In genomic region chr17:31312223-31312622, GRCh38 we compare ENCODE assay signal across 13 cellular contexts. TPM values are rescaled to one million over a fixed set of nuclear protein-coding genes. Genes with fewer than 3 reads are reported as not detected.
DNase-seq lines count a peak whose midpoint lies in the region; ATAC-seq and TF ChIP-seq lines count a peak whose summit lies in the region.
"Not testable (repeated sequence)": the region's sequence is repeated elsewhere in the genome, so short reads cannot be mapped to it uniquely, and the experiment has no call there.
"Had no signal": no experiment of that assay in that cellular context is flagged by ENCODE, and none has a peak within 500 bp of the region (broad histone marks: within the 10 kb centered on the region; RNA-seq: fewer than 3 reads in every experiment).

No MANE protein-coding gene starts in this region.

- peaks cover 15% of the 10 kb centered on the region for H3K36me3 ChIP-seq in BLaER1
- peaks cover 15% of the 10 kb centered on the region for H3K36me3 ChIP-seq in OCI-LY3 (replicated peaks; ENCODE audit: low read depth, low read length)

- POLR2A ChIA-PET in activated CD4-positive, alpha-beta T cell treated with anti-CD3 and anti-CD28 coated beads, Interleukin-2, amount 10 ng/mL, durations not matched to agents 7 days and 5 days (lab: Charles Lee) = interaction anchor here (0.6 to 2.5 kb wide), 3 partner anchors 7 to 46 kb away, joined by 3 to 26 read pairs (median 8); partner anchors contain the start of gene EVI2A

- intact Hi-C loops in activated T-helper 2 cell treated with anti-CD3 and anti-CD28 coated beads, Interferon-gamma antibody, Interleukin-2, Interleukin-4, amounts not matched to agents 10 μg/mL and 5 μg/mL and 100 μg/mL, durations not matched to agents 14 hours and 24 hours and 36 hours (cut with micrococcal nuclease) = loop anchor here (5.0 kb wide), 3 partner anchors 180 to 490 kb away; partner anchors contain the start of gene CRLF3
- intact Hi-C loops in dorsolateral prefrontal cortex (cut with DNase I) = not testable (repeated sequence)

- H3K79me2 ChIP-seq in OCI-LY3 (ENCODE audit: low read length) = peaks cover 90% of the 10 kb centered on the region

- H3K4me2 ChIP-seq in BLaER1 (peak overlapping the region; percentile 86), OCI-LY3 (ENCODE audit: low read length) (peak overlapping the region; percentile 96)

- peak overlapping the region; percentile 79 for H3K9ac ChIP-seq in BLaER1
- peak overlapping the region; percentile 97 for H3K9ac ChIP-seq in OCI-LY3 (ENCODE audit: low read length)

- H3K27ac ChIP-seq in BLaER1 (peak overlapping the region; percentile 95), OCI-LY3 (ENCODE audit: low read length) (peak overlapping the region; percentile 98), dorsolateral prefrontal cortex (peak overlapping the region in 29 of 59 donors; percentile 1 to 96 (median 56))

- CTCF ChIA-PET in activated CD4-positive, alpha-beta T cell treated with anti-CD3 and anti-CD28 coated beads, Interleukin-2, amount 10 ng/mL, durations not matched to agents 7 days and 5 days (lab: Charles Lee) = interaction anchor here (1.0 kb wide), 1 partner anchor 12 kb away, joined by 3 read pairs; no protein-coding TSS in a partner anchor

- peak; percentile 34 for TF ChIP-seq CTCF in GM13977 (IDR thresholded peaks at IDR 0.05; ENCODE audit: extremely low read depth, insufficient read depth, missing control alignments)
- not testable (repeated sequence) for TF ChIP-seq CTCF in OCI-LY3 (IDR thresholded peaks at IDR 0.05; ENCODE audit: low read depth, low read length); dorsolateral prefrontal cortex (IDR thresholded peaks at IDR 0.05 in 54 of 56, conservative IDR thresholded peaks at IDR 0.05 in 2 of 56; ENCODE audit: low read depth in 1 of 56, partially characterized antibody in 56 of 56)

- not testable (repeated sequence) for H3K27me3 ChIP-seq in BLaER1; OCI-LY3 (ENCODE audit: low read depth, low read length); dorsolateral prefrontal cortex

- H3K9me3 ChIP-seq in BLaER1; OCI-LY3 (ENCODE audit: insufficient read depth, low read length): not testable (repeated sequence)

- peaks cover 82% of the 10 kb centered on the region for H3K4me1 ChIP-seq in BLaER1
- peaks cover 78% of the 10 kb centered on the region for H3K4me1 ChIP-seq in OCI-LY3 (ENCODE audit: low read length)

- H3K27me3 Mint-ChIP-seq in activated CD4-positive, alpha-beta T cell treated with anti-CD3 and anti-CD28 coated beads, Interleukin-2, amount 10 ng/mL, durations not matched to agents 7 days and 5 days; activated T-helper 2 cell treated with anti-CD3 and anti-CD28 coated beads, Interferon-gamma antibody, Interleukin-2, Interleukin-4, amounts not matched to agents 10 μg/mL and 5 μg/mL and 100 μg/mL, durations not matched to agents 14 hours and 24 hours and 36 hours (ENCODE audit: low read depth); naive B cell; stimulated activated memory B cell treated with anti-CD40 and anti-IgM and Interleukin-4, amounts not matched to agents 10 μg/mL and 1 μg/mL and 100 μg/mL, for 72 hours: not testable (repeated sequence)

- H3K27ac Mint-ChIP-seq in activated CD4-positive, alpha-beta T cell treated with anti-CD3 and anti-CD28 coated beads, Interleukin-2, amount 10 ng/mL, durations not matched to agents 7 days and 5 days = peak overlapping the region; percentile 94
- peak overlapping the region; percentile 91 for H3K27ac Mint-ChIP-seq in activated T-helper 2 cell treated with anti-CD3 and anti-CD28 coated beads, Interferon-gamma antibody, Interleukin-2, Interleukin-4, amounts not matched to agents 10 μg/mL and 5 μg/mL and 100 μg/mL, durations not matched to agents 14 hours and 24 hours and 36 hours
- H3K27ac Mint-ChIP-seq in naive B cell = peak overlapping the region in 5 of 6 donors; percentile 70 to 94 (median 92)
- peak overlapping the region; percentile 85 for H3K27ac Mint-ChIP-seq in stimulated activated memory B cell treated with anti-CD40 and anti-IgM and Interleukin-4, amounts not matched to agents 10 μg/mL and 1 μg/mL and 100 μg/mL, for 72 hours

- H3K9me3 Mint-ChIP-seq in activated CD4-positive, alpha-beta T cell treated with anti-CD3 and anti-CD28 coated beads, Interleukin-2, amount 10 ng/mL, durations not matched to agents 7 days and 5 days; activated T-helper 2 cell treated with anti-CD3 and anti-CD28 coated beads, Interferon-gamma antibody, Interleukin-2, Interleukin-4, amounts not matched to agents 10 μg/mL and 5 μg/mL and 100 μg/mL, durations not matched to agents 14 hours and 24 hours and 36 hours; naive B cell; stimulated activated memory B cell treated with anti-CD40 and anti-IgM and Interleukin-4, amounts not matched to agents 10 μg/mL and 1 μg/mL and 100 μg/mL, for 72 hours: not testable (repeated sequence)

- H3K4me1 Mint-ChIP-seq in activated CD4-positive, alpha-beta T cell treated with anti-CD3 and anti-CD28 coated beads, Interleukin-2, amount 10 ng/mL, durations not matched to agents 7 days and 5 days = peaks cover 54% of the 10 kb centered on the region
- peaks cover 58% of the 10 kb centered on the region for H3K4me1 Mint-ChIP-seq in activated T-helper 2 cell treated with anti-CD3 and anti-CD28 coated beads, Interferon-gamma antibody, Interleukin-2, Interleukin-4, amounts not matched to agents 10 μg/mL and 5 μg/mL and 100 μg/mL, durations not matched to agents 14 hours and 24 hours and 36 hours (ENCODE audit: low read depth)
- peaks cover 32 to 62% (median 47%) of the 10 kb centered on the region in 3 donors for H3K4me1 Mint-ChIP-seq in naive B cell
- peaks cover 44% of the 10 kb centered on the region for H3K4me1 Mint-ChIP-seq in stimulated activated memory B cell treated with anti-CD40 and anti-IgM and Interleukin-4, amounts not matched to agents 10 μg/mL and 1 μg/mL and 100 μg/mL, for 72 hours

- peaks cover 49% of the 10 kb centered on the region for H3K36me3 Mint-ChIP-seq in activated CD4-positive, alpha-beta T cell treated with anti-CD3 and anti-CD28 coated beads, Interleukin-2, amount 10 ng/mL, durations not matched to agents 7 days and 5 days (ENCODE audit: low read depth)
- peaks cover 39% of the 10 kb centered on the region for H3K36me3 Mint-ChIP-seq in activated T-helper 2 cell treated with anti-CD3 and anti-CD28 coated beads, Interferon-gamma antibody, Interleukin-2, Interleukin-4, amounts not matched to agents 10 μg/mL and 5 μg/mL and 100 μg/mL, durations not matched to agents 14 hours and 24 hours and 36 hours (ENCODE audit: low read depth)
- H3K36me3 Mint-ChIP-seq in naive B cell = peaks cover 0 to 10% of the 10 kb centered on the region in 2 donors
- H3K36me3 Mint-ChIP-seq in stimulated activated memory B cell treated with anti-CD40 and anti-IgM and Interleukin-4, amounts not matched to agents 10 μg/mL and 1 μg/mL and 100 μg/mL, for 72 hours = peaks cover 20% of the 10 kb centered on the region

- not testable (repeated sequence) for H2AFZ ChIP-seq in OCI-LY3 (ENCODE audit: low read depth, low read length)

- not testable (repeated sequence) for H4K20me1 ChIP-seq in BLaER1; OCI-LY3 (ENCODE audit: insufficient read depth, low read length)

- ATAC-seq in naive B cell (ENCODE audit: low read depth in 2 of 2); stimulated activated memory B cell treated with anti-CD40 and anti-IgM and Interleukin-4, amounts not matched to agents 10 μg/mL and 1 μg/mL and 100 μg/mL, for 72 hours: not testable (repeated sequence)

- in situ Hi-C loops in GM13977 (cut with MboI; ENCODE audit: low pct_unique_long_range_greater_than_20kb, low sequenced_read_pairs, unreplicated experiment) = not testable (repeated sequence)

- H3K4me3 ChIP-seq in BLaER1 = peak overlapping the region; percentile 66
- H3K4me3 ChIP-seq in OCI-LY3 (ENCODE audit: low read length) = peak overlapping the region; percentile 82
- peak overlapping the region in 37 of 59 donors; percentile 0 to 55 (median 21) for H3K4me3 ChIP-seq in dorsolateral prefrontal cortex

- peak overlapping the region; percentile 85 for H3K4me3 Mint-ChIP-seq in activated CD4-positive, alpha-beta T cell treated with anti-CD3 and anti-CD28 coated beads, Interleukin-2, amount 10 ng/mL, durations not matched to agents 7 days and 5 days
- peak overlapping the region; percentile 86 for H3K4me3 Mint-ChIP-seq in activated T-helper 2 cell treated with anti-CD3 and anti-CD28 coated beads, Interferon-gamma antibody, Interleukin-2, Interleukin-4, amounts not matched to agents 10 μg/mL and 5 μg/mL and 100 μg/mL, durations not matched to agents 14 hours and 24 hours and 36 hours (ENCODE audit: low read depth)
- peak overlapping the region; percentile 72 to 99 (median 94) for H3K4me3 Mint-ChIP-seq in naive B cell
- peak overlapping the region; percentile 95 for H3K4me3 Mint-ChIP-seq in stimulated activated memory B cell treated with anti-CD40 and anti-IgM and Interleukin-4, amounts not matched to agents 10 μg/mL and 1 μg/mL and 100 μg/mL, for 72 hours

- DNase-seq in GM13977 (ENCODE audit: low spot score); activated T-helper 2 cell treated with anti-CD3 and anti-CD28 coated beads, Interferon-gamma antibody, Interleukin-2, Interleukin-4, amounts not matched to agents 10 μg/mL and 5 μg/mL and 100 μg/mL, durations not matched to agents 14 hours and 24 hours and 36 hours (ENCODE audit: low spot score); dorsolateral prefrontal cortex; naive B cell: not testable (repeated sequence)
- DNase-seq in activated CD4-positive, alpha-beta T cell treated with anti-CD3 and anti-CD28 coated beads, Interleukin-2, amount 10 ng/mL, durations not matched to agents 7 days and 5 days = peak; percentile 59

RNA-seq across cellular contexts. Expression of gene EVI2B, which starts 1.6 kb away (rescaled TPM):
- 100 to 1,000 TPM in 1 of 2 experiments, 10 to 100 TPM in 1; 74.9 to 102 TPM for total RNA-seq in activated CD4-positive, alpha-beta T cell treated with anti-CD3 and anti-CD28 coated beads, Interleukin-2, amount 10 ng/mL, durations not matched to agents 7 days and 5 days
- 13.0 and 13.9 TPM in 2 replicates for total RNA-seq in activated T-helper 2 cell treated with anti-CD3 and anti-CD28 coated beads, Interferon-gamma antibody, Interleukin-2, Interleukin-4, amounts not matched to agents 10 μg/mL and 5 μg/mL and 100 μg/mL, durations not matched to agents 14 hours and 24 hours and 36 hours
- 10 to 100 TPM in 16 of 120 experiments, 1 to 10 TPM in 103, under 1 TPM in 1; 0.97 to 17.5 (median 5.9) TPM for total RNA-seq in dorsolateral prefrontal cortex
- 100 to 1,000 TPM; 146 to 201 (median 184) TPM for polyA plus RNA-seq in naive B cell (ENCODE audit: low read depth in 6 of 6)
- total RNA-seq: Daoy, GM23338, hepatocyte, kidney epithelial cell, smooth muscle cell had no signal
- polyA plus RNA-seq: hepatocyte, smooth muscle cell had no signal

RNA-seq across cellular contexts. Expression of gene EVI2A, which starts 9.2 kb away (rescaled TPM):
- total RNA-seq in activated CD4-positive, alpha-beta T cell treated with anti-CD3 and anti-CD28 coated beads, Interleukin-2, amount 10 ng/mL, durations not matched to agents 7 days and 5 days = 10 to 100 TPM; 58.9 to 73.4 TPM
- total RNA-seq in activated T-helper 2 cell treated with anti-CD3 and anti-CD28 coated beads, Interferon-gamma antibody, Interleukin-2, Interleukin-4, amounts not matched to agents 10 μg/mL and 5 μg/mL and 100 μg/mL, durations not matched to agents 14 hours and 24 hours and 36 hours = 18.6 and 20.7 TPM in 2 replicates
- 100 to 1,000 TPM in 14 of 120 experiments, 10 to 100 TPM in 104, 1 to 10 TPM in 2; 7.6 to 203 (median 47.5) TPM for total RNA-seq in dorsolateral prefrontal cortex
- polyA plus RNA-seq in naive B cell (ENCODE audit: low read depth in 6 of 6) = 10 to 100 TPM in 5 of 6 donors, 1 to 10 TPM in 1; 6.0 to 19.7 (median 13.3) TPM
- total RNA-seq: GM23338, kidney epithelial cell, smooth muscle cell had no signal

RNA-seq across cellular contexts. Expression of gene OMG, which starts 15.2 kb away (rescaled TPM):
- total RNA-seq in activated CD4-positive, alpha-beta T cell treated with anti-CD3 and anti-CD28 coated beads, Interleukin-2, amount 10 ng/mL, durations not matched to agents 7 days and 5 days = under 1 TPM; 0.44 to 0.62 TPM
- 0.11 and 0.16 TPM in 2 replicates for total RNA-seq in activated T-helper 2 cell treated with anti-CD3 and anti-CD28 coated beads, Interferon-gamma antibody, Interleukin-2, Interleukin-4, amounts not matched to agents 10 μg/mL and 5 μg/mL and 100 μg/mL, durations not matched to agents 14 hours and 24 hours and 36 hours
- 100 to 1,000 TPM in 68 of 120 experiments, 10 to 100 TPM in 52; 33.8 to 177 (median 105) TPM for total RNA-seq in dorsolateral prefrontal cortex
- polyA plus RNA-seq in naive B cell (ENCODE audit: low read depth in 6 of 6) = under 1 TPM in 2 of 6 donors, not detected in 4; 0.30 to 0.36 TPM
- total RNA-seq: Daoy, GM23338, hepatocyte, kidney epithelial cell, smooth muscle cell had no signal

Comparison
In these comparisons a context has a peak if more than half of its experiments do, and no peak if none do; other contexts are left out.
1. H3K4me3 ChIP-seq: peak in every context shown above with its lines; median percentile 82 in OCI-LY3; 66 in BLaER1; 21 in dorsolateral prefrontal cortex.
2. RNA of gene OMG, which starts 15.2 kb away (total RNA-seq): 33.8 to 177 TPM in dorsolateral prefrontal cortex; 0.44 to 0.62 TPM in activated CD4-positive, alpha-beta T cell treated with anti-CD3 and anti-CD28 coated beads, Interleukin-2, amount 10 ng/mL, durations not matched to agents 7 days and 5 days and 0.11 to 0.16 TPM in activated T-helper 2 cell treated with anti-CD3 and anti-CD28 coated beads, Interferon-gamma antibody, Interleukin-2, Interleukin-4, amounts not matched to agents 10 μg/mL and 5 μg/mL and 100 μg/mL, durations not matched to agents 14 hours and 24 hours and 36 hours; every median in the first group is over 10 times any median in the second.
3. Peak in every context shown above with its lines, with median percentiles within 50 percentile points of each other: H3K27ac Mint-ChIP-seq and H3K4me3 Mint-ChIP-seq.